ENCODE assay signal across 8 cellular contexts in the genomic region with DNA sequence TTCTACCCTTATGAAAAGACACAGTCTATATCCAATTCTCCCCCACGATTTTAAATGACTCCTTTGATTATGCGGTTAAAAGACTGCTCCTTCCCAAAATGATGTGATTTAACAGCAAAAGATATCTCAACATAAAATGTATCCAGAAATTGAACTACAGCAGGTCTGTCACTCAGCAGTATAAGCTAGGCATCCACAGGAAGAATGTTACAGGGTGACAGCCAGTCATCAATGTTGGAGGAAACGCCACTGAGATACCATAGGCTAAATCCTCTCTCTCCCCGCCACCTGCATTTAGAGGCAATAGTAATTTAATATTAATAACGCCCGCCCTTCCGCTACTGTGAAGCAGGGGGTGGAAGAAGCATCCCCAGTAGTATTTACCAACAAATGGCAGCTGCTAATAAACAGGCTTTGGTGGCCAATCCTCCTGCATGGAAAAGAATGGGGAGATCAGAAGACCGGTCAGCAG. TPM values are rescaled to one million over a fixed set of nuclear protein-coding genes. Genes with fewer than 3 reads are reported as not detected.
DNase-seq lines count a peak whose midpoint lies in the region; ATAC-seq and TF ChIP-seq lines count a peak whose summit lies in the region.

No MANE protein-coding gene starts in this region.

- H3K36me3 ChIP-seq in prostate gland, result peaks cover 0 to 3% of the 10 kb centered on the region in 2 donors

- ATAC-seq in GM18517 (IDR thresholded peaks at IDR 0.05; ENCODE audit: unreplicated experiment) (peak; percentile 1), HG03457 (IDR thresholded peaks at IDR 0.05; ENCODE audit: unreplicated experiment) (peak; percentile 4), HG02642 (IDR thresholded peaks at IDR 0.05; ENCODE audit: poor library complexity, unreplicated experiment) (no peak)

- intact Hi-C loops in dorsolateral prefrontal cortex (cut with DNase I) (loop anchor here (5.0 to 10.0 kb wide), 2 partner anchors 64 to 154 kb away; a partner anchor contains a TSS), prostate gland (cut with DNase I) (loop anchor here (5.0 kb wide), 1 partner anchor 156 kb away; a partner anchor contains a TSS)

- peak overlapping the region; percentile 67 to 100 (median 96) for H3K4me3 ChIP-seq in dorsolateral prefrontal cortex
- H3K4me3 ChIP-seq in prostate gland, result peak overlapping the region; percentile 89 to 93

- H3K27ac ChIP-seq in dorsolateral prefrontal cortex (peak overlapping the region in 50 of 59 donors; percentile 4 to 90 (median 68)), prostate gland (peak overlapping the region; percentile 50 to 83)

- H3K4me1 ChIP-seq in prostate gland (replicated peaks), result peaks cover 6% of the 10 kb centered on the region

- no peak for TF ChIP-seq CTCF in dorsolateral prefrontal cortex (IDR thresholded peaks at IDR 0.05 in 54 of 56, conservative IDR thresholded peaks at IDR 0.05 in 2 of 56; ENCODE audit: low read depth in 1 of 56, partially characterized antibody in 56 of 56)
- no peak for TF ChIP-seq CTCF in prostate gland (IDR thresholded peaks at IDR 0.05)

- H3K9me3 ChIP-seq in prostate gland, result no peaks in the 10 kb centered on the region

- H3K27me3 ChIP-seq in dorsolateral prefrontal cortex (no peaks in the 10 kb centered on the region), prostate gland (replicated peaks; ENCODE audit: insufficient read depth) (no peaks in the 10 kb centered on the region)

- 9% methylated on average over 8 of the region's 8 CpGs for WGBS in prostate gland

- no peak for TF ChIP-seq POLR2A in prostate gland (IDR thresholded peaks at IDR 0.05)

- no peak for DNase-seq in dorsolateral prefrontal cortex
- DNase-seq in prostate gland (ENCODE audit: low spot score), result no peak
- no peak for DNase-seq in NCI-H748 (lab: John Stamatoyannopoulos, UW; ENCODE audit: unreplicated experiment)
- DNase-seq in activated effector memory CD4-positive, alpha-beta T cell treated with anti-CD3 and anti-CD28 coated beads, Interleukin-2, amount 50 U/mL, for 16 hours, result no peak
- no peak for DNase-seq in GDM1 (lab: John Stamatoyannopoulos, UW)

RNA-seq across cellular contexts. Expression of a gene that starts 0.6 kb away (rescaled TPM):
- total RNA-seq in dorsolateral prefrontal cortex, result 10 to 100 TPM in 116 of 120 experiments, 1 to 10 TPM in 4; 7.6 to 21.9 (median 13.8) TPM
- total RNA-seq in prostate gland, result 10 to 100 TPM; 19.8 to 23.3 TPM

RNA-seq across cellular contexts. Expression of a gene that starts 0.8 kb away (rescaled TPM):
- total RNA-seq in dorsolateral prefrontal cortex, result 10 to 100 TPM; 21.3 to 60.3 (median 35.8) TPM
- total RNA-seq in prostate gland, result 10 to 100 TPM; 13.9 to 21.0 TPM

RNA-seq across cellular contexts. Expression of a gene that starts 25.3 kb away (rescaled TPM):
- total RNA-seq in dorsolateral prefrontal cortex (10 to 100 TPM in 117 of 120 experiments, 1 to 10 TPM in 3; 7.1 to 49.5 (median 20.8) TPM), prostate gland (under 1 TPM in 1 of 2 donors, not detected in 1; 0.51 TPM)

Comparison
In these comparisons a context has a peak if more than half of its experiments do, and no peak if none do; other contexts are left out.
1. RNA of a gene that starts 25.3 kb away (total RNA-seq): 7.1 to 49.5 TPM in dorsolateral prefrontal cortex; 0.51 TPM in prostate gland; every median in the first group is over 4 times any median in the second.